15 cellular contexts compared by ENCODE assay signal in genomic region chr3:30696403-30696819, GRCh38.
DNase-seq lines count a peak whose midpoint lies in the region; ATAC-seq lines count a peak whose summit lies in the region.
"Had no signal": no experiment of that assay in that cellular context is flagged by ENCODE, and none has a peak within 500 bp of the region (broad histone marks: within the 10 kb centered on the region; RNA-seq: fewer than 3 reads in every experiment).

No MANE protein-coding gene starts in this region.

- in situ Hi-C loops in KBM-7 (cut with MboI; ENCODE audit: low pct_unique_long_range_greater_than_20kb, low sequenced_read_pairs), result no loop called here

- no peaks in the 10 kb centered on the region for H3K27me3 Mint-ChIP-seq in activated naive CD4-positive, alpha-beta T cell treated with anti-CD3 and anti-CD28 coated beads, Interleukin-2, amount 50 U/mL, for 24 hours
- H3K27me3 Mint-ChIP-seq in activated naive CD8-positive, alpha-beta T cell treated with anti-CD3 and anti-CD28 coated beads, Interleukin-2, amount 50 U/mL, for 24 hours, result no peaks in the 10 kb centered on the region
- H3K27me3 Mint-ChIP-seq in memory B cell, result no peaks in the 10 kb centered on the region
- no peaks in the 10 kb centered on the region for H3K27me3 Mint-ChIP-seq in stimulated activated naive B cell treated with anti-CD40 and anti-IgM and Interleukin-4, amounts not matched to agents 10 μg/mL and 1 μg/mL and 100 μg/mL, for 72 hours
- H3K27me3 Mint-ChIP-seq: activated CD4-positive, alpha-beta memory T cell treated with anti-CD3 and anti-CD28 coated beads, Interleukin-2, amount 10 ng/mL, durations not matched to agents 7 days and 5 days had no signal

- no peak overlapping the region for H3K4me3 Mint-ChIP-seq in activated naive CD4-positive, alpha-beta T cell treated with anti-CD3 and anti-CD28 coated beads, Interleukin-2, amount 50 U/mL, for 24 hours
- H3K4me3 Mint-ChIP-seq in activated naive CD8-positive, alpha-beta T cell treated with anti-CD3 and anti-CD28 coated beads, Interleukin-2, amount 50 U/mL, for 24 hours, result no peak overlapping the region
- no peak overlapping the region for H3K4me3 Mint-ChIP-seq in memory B cell
- H3K4me3 Mint-ChIP-seq in stimulated activated naive B cell treated with anti-CD40 and anti-IgM and Interleukin-4, amounts not matched to agents 10 μg/mL and 1 μg/mL and 100 μg/mL, for 72 hours, result no peak overlapping the region
- H3K4me3 Mint-ChIP-seq: activated CD4-positive, alpha-beta memory T cell treated with anti-CD3 and anti-CD28 coated beads, Interleukin-2, amount 10 ng/mL, durations not matched to agents 7 days and 5 days; brain; HFFc6 had no signal

- DNase-seq in activated naive CD4-positive, alpha-beta T cell treated with anti-CD3 and anti-CD28 coated beads, Interleukin-2, amount 50 U/mL, for 72 hours (ENCODE audit: low spot score in 2 of 2), result no peak
- DNase-seq in activated naive CD8-positive, alpha-beta T cell treated with anti-CD3 and anti-CD28 coated beads, Interleukin-2, amount 50 U/mL, for 24 hours, result no peak
- DNase-seq in memory B cell (ENCODE audit: low spot score in 2 of 2) (no peak), KBM-7 (no peak)
- DNase-seq in stimulated activated naive B cell treated with anti-CD40 and anti-IgM and Interleukin-4, amounts not matched to agents 10 μg/mL and 1 μg/mL and 100 μg/mL, for 72 hours, result no peak
- DNase-seq in activated CD4-positive, alpha-beta T cell treated with anti-CD3 and anti-CD28 coated beads, Interleukin-2, amount 50 U/mL, for 1 hour, result no peak
- DNase-seq: activated CD4-positive, alpha-beta memory T cell treated with anti-CD3 and anti-CD28 coated beads, Interleukin-2, amount 10 ng/mL, durations not matched to agents 7 days and 5 days; Calu3; effector CD4-positive, alpha-beta T cell; HFFc6; Karpas-422; NCI-H146 had no signal

- peak overlapping the region; percentile 85 for H3K27ac Mint-ChIP-seq in activated naive CD4-positive, alpha-beta T cell treated with anti-CD3 and anti-CD28 coated beads, Interleukin-2, amount 50 U/mL, for 24 hours
- H3K27ac Mint-ChIP-seq in activated naive CD4-positive, alpha-beta T cell treated with anti-CD3 and anti-CD28 coated beads, Interleukin-2, amount 50 U/mL, for 72 hours, result peak overlapping the region in 1 of 2 donors; percentile 88
- H3K27ac Mint-ChIP-seq in activated naive CD8-positive, alpha-beta T cell treated with anti-CD3 and anti-CD28 coated beads, Interleukin-2, amount 50 U/mL, for 24 hours, result peak overlapping the region; percentile 41
- H3K27ac Mint-ChIP-seq in memory B cell, result peak overlapping the region; percentile 84
- peak overlapping the region; percentile 68 for H3K27ac Mint-ChIP-seq in stimulated activated naive B cell treated with anti-CD40 and anti-IgM and Interleukin-4, amounts not matched to agents 10 μg/mL and 1 μg/mL and 100 μg/mL, for 72 hours
- H3K27ac Mint-ChIP-seq: activated CD4-positive, alpha-beta memory T cell treated with anti-CD3 and anti-CD28 coated beads, Interleukin-2, amount 10 ng/mL, durations not matched to agents 7 days and 5 days; HFFc6 had no signal

- H3K4me1 Mint-ChIP-seq in activated naive CD4-positive, alpha-beta T cell treated with anti-CD3 and anti-CD28 coated beads, Interleukin-2, amount 50 U/mL, for 24 hours, result peaks cover 67% of the 10 kb centered on the region
- H3K4me1 Mint-ChIP-seq in activated naive CD8-positive, alpha-beta T cell treated with anti-CD3 and anti-CD28 coated beads, Interleukin-2, amount 50 U/mL, for 24 hours, result peaks cover 34% of the 10 kb centered on the region
- peaks cover 31% of the 10 kb centered on the region for H3K4me1 Mint-ChIP-seq in memory B cell
- H3K4me1 Mint-ChIP-seq in stimulated activated naive B cell treated with anti-CD40 and anti-IgM and Interleukin-4, amounts not matched to agents 10 μg/mL and 1 μg/mL and 100 μg/mL, for 72 hours, result peaks cover 18 to 48% of the 10 kb centered on the region in 2 donors

- ATAC-seq in activated naive CD4-positive, alpha-beta T cell treated with anti-CD3 and anti-CD28 coated beads, Interleukin-2, amount 50 U/mL, for 72 hours, result no peak
- no peak for ATAC-seq in activated naive CD8-positive, alpha-beta T cell treated with anti-CD3 and anti-CD28 coated beads, Interleukin-2, amount 50 U/mL, for 24 hours
- ATAC-seq in memory B cell (ENCODE audit: low read depth), result no peak
- ATAC-seq in stimulated activated naive B cell treated with anti-CD40 and anti-IgM and Interleukin-4, amounts not matched to agents 10 μg/mL and 1 μg/mL and 100 μg/mL, for 72 hours (replicated peaks), result no peak
- ATAC-seq in esophagus mucosa, result no peak

- H3K36me3 Mint-ChIP-seq in activated naive CD4-positive, alpha-beta T cell treated with anti-CD3 and anti-CD28 coated beads, Interleukin-2, amount 50 U/mL, for 24 hours, result peaks cover 43% of the 10 kb centered on the region
- peaks cover 29 to 71% of the 10 kb centered on the region in 2 donors for H3K36me3 Mint-ChIP-seq in activated naive CD4-positive, alpha-beta T cell treated with anti-CD3 and anti-CD28 coated beads, Interleukin-2, amount 50 U/mL, for 72 hours
- peaks cover 71% of the 10 kb centered on the region for H3K36me3 Mint-ChIP-seq in activated naive CD8-positive, alpha-beta T cell treated with anti-CD3 and anti-CD28 coated beads, Interleukin-2, amount 50 U/mL, for 24 hours (ENCODE audit: low read depth)
- H3K36me3 Mint-ChIP-seq in memory B cell, result peaks cover 20% of the 10 kb centered on the region
- H3K36me3 Mint-ChIP-seq in stimulated activated naive B cell treated with anti-CD40 and anti-IgM and Interleukin-4, amounts not matched to agents 10 μg/mL and 1 μg/mL and 100 μg/mL, for 72 hours, result peaks cover 33 to 60% of the 10 kb centered on the region in 2 donors

- H3K9me3 Mint-ChIP-seq in activated naive CD4-positive, alpha-beta T cell treated with anti-CD3 and anti-CD28 coated beads, Interleukin-2, amount 50 U/mL, for 24 hours, result no peaks in the 10 kb centered on the region
- H3K9me3 Mint-ChIP-seq in activated naive CD4-positive, alpha-beta T cell treated with anti-CD3 and anti-CD28 coated beads, Interleukin-2, amount 50 U/mL, for 72 hours, result no peaks in the 10 kb centered on the region
- no peaks in the 10 kb centered on the region for H3K9me3 Mint-ChIP-seq in activated naive CD8-positive, alpha-beta T cell treated with anti-CD3 and anti-CD28 coated beads, Interleukin-2, amount 50 U/mL, for 24 hours
- H3K9me3 Mint-ChIP-seq in memory B cell, result no peaks in the 10 kb centered on the region
- H3K9me3 Mint-ChIP-seq in stimulated activated naive B cell treated with anti-CD40 and anti-IgM and Interleukin-4, amounts not matched to agents 10 μg/mL and 1 μg/mL and 100 μg/mL, for 72 hours, result peaks cover 0 to 3% of the 10 kb centered on the region in 2 donors
- H3K9me3 Mint-ChIP-seq: activated CD4-positive, alpha-beta memory T cell treated with anti-CD3 and anti-CD28 coated beads, Interleukin-2, amount 10 ng/mL, durations not matched to agents 7 days and 5 days; brain; HFFc6 had no signal
